2 cellular contexts compared by ENCODE assay signal in the genomic region with DNA sequence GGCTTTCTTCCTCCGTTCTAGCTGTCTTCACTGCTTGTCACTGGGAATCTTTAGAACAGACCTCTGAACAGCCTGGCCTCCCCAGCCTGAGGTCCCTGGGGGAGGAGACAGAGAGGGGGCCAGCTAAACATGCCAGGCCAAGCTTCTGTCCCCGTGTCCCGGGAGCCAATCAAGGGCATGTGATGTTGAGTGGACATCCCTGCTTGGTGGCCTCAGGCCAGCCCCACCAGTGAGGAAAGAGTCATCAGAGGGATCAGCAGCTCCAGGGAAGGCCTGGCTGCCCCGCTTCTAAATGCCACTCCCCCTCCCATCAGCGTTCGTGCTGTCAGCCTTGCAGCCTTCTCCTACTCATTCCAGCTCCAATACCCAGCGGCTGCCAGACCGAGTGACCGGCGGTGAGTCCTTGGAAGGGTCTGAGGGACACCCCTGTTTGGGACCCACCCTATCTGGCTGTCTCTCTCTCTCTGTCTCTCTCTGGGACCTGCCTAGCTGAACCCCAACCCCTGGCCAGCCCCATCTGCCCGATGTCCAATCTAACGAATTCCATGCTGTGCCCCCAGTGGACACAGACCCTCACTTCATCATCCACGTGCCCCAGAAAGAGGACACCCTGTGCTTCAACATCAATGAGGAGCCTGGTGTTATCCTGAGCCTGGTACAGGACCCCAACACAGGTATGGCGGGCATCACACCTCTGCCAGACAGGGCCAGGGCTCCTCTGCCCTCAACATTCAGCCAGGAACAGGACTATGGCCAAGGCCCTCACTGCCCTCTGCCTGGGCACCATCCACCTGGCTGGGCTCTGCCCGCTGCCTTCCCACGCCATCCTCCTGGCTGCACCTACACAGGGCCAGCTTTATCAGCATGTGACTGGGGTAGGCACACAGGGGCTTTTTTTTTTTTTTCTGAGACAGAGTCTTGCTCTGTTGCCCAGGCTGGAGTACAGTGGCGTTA.
TF ChIP-seq lines count a peak whose summit lies in the region.

No MANE protein-coding gene starts in this region.

TF ChIP-seq in WTC11, 78 proteins besides CTCF, POLR2A, EP300 and RAD21:
- TF ChIP-seq, protein P1, sequence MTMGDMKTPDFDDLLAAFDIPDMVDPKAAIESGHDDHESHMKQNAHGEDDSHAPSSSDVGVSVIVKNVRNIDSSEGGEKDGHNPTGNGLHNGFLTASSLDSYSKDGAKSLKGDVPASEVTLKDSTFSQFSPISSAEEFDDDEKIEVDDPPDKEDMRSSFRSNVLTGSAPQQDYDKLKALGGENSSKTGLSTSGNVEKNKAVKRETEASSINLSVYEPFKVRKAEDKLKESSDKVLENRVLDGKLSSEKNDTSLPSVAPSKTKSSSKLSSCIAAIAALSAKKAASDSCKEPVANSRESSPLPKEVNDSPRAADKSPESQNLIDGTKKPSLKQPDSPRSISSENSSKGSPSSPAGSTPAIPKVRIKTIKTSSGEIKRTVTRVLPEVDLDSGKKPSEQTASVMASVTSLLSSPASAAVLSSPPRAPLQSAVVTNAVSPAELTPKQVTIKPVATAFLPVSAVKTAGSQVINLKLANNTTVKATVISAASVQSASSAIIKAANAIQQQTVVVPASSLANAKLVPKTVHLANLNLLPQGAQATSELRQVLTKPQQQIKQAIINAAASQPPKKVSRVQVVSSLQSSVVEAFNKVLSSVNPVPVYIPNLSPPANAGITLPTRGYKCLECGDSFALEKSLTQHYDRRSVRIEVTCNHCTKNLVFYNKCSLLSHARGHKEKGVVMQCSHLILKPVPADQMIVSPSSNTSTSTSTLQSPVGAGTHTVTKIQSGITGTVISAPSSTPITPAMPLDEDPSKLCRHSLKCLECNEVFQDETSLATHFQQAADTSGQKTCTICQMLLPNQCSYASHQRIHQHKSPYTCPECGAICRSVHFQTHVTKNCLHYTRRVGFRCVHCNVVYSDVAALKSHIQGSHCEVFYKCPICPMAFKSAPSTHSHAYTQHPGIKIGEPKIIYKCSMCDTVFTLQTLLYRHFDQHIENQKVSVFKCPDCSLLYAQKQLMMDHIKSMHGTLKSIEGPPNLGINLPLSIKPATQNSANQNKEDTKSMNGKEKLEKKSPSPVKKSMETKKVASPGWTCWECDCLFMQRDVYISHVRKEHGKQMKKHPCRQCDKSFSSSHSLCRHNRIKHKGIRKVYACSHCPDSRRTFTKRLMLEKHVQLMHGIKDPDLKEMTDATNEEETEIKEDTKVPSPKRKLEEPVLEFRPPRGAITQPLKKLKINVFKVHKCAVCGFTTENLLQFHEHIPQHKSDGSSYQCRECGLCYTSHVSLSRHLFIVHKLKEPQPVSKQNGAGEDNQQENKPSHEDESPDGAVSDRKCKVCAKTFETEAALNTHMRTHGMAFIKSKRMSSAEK (CRISPR knock-in tag; IDR thresholded peaks at IDR 0.05; ENCODE audit: borderline replicate concordance), result no peak
- no peak for TF ChIP-seq ZBTB21 (CRISPR knock-in tag; IDR thresholded peaks at IDR 0.05; ENCODE audit: borderline replicate concordance)
- TF ChIP-seq ZNF317 (CRISPR knock-in tag; IDR thresholded peaks at IDR 0.05; ENCODE audit: borderline replicate concordance, low read depth), result no peak

TF ChIP-seq in HEK293T, 16 proteins besides CTCF, POLR2A, EP300 and RAD21 (continued from another document):
- no peak for TF ChIP-seq FOXM1 (IDR thresholded peaks at IDR 0.05; ENCODE audit: borderline replicate concordance)
